In the genomic region with DNA sequence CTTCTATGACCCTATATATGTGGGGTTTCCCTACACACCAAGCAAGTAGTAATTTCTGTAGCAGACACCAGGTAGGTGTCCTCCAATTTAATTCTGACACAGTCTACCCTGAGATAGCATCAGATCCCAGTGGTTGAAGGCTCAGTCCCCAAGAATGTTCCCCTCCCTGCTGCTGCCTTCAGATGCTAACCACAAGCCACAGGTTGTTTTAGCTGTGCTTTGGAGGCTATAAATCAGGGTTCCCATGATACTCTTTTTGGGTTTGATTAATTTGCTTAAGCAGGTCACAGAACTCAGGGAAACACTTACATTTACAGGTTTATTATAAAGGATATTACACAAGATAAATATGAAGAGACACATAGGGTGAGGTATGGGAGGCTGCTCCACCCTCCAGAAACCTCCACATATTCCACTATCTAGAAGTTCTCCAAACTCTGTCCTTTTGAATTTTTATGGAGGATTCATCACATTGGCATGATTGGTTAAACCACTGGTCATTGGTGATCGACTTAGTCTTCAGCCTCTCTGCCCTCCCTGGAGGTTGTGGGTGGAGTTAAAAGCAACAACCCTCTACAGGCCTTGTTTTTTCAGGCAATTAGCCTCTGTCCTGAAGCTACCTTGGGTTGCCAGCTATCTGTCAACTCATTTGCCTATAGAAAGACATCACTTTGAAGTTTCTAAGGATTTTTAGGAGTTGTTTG, we compare ENCODE assay signal across 24 cellular contexts. TPM values are rescaled to one million over a fixed set of nuclear protein-coding genes. Genes with fewer than 3 reads are reported as not detected.
DNase-seq lines count a peak whose midpoint lies in the region; ATAC-seq and TF ChIP-seq lines count a peak whose summit lies in the region.
"Had no signal": no experiment of that assay in that cellular context is flagged by ENCODE, and none has a peak within 500 bp of the region (broad histone marks: within the 10 kb centered on the region; RNA-seq: fewer than 3 reads in every experiment).

No MANE protein-coding gene starts in this region.

- no peaks in the 10 kb centered on the region for H3K36me3 Mint-ChIP-seq in HFFc6 (ENCODE audit: low read depth)
- H3K36me3 Mint-ChIP-seq: naive thymus-derived CD4-positive, alpha-beta T cell had no signal

- in situ Hi-C loops in ACHN (cut with HindIII; ENCODE audit: low pct_ligation_motif_present, low pct_unique_long_range_greater_than_20kb, low sequenced_read_pairs) = no loop called here

- DNase-seq in ACHN (peak; percentile 52), HFFc6 (peak; percentile 37), RPMI7951 (ENCODE audit: low read depth) (peak; percentile 47), hepatic stellate cell (ENCODE audit: low spot score) (peak; percentile 1), DMS79 (lab: John Stamatoyannopoulos, UW) (no peak), pons (ENCODE audit: low spot score) (no peak)
- DNase-seq: activated CD4-positive, alpha-beta T cell treated with anti-CD3 and anti-CD28 coated beads, Interleukin-2, amount 10 ng/mL, durations not matched to agents 7 days and 5 days; activated effector memory CD4-positive, alpha-beta T cell treated with Interleukin-2 at 50 U/mL for 16 hours; C1 segment of cervical spinal cord; Calu3; dermis blood vessel endothelial cell; naive thymus-derived CD4-positive, alpha-beta T cell; NCI-H1417 treated with DMSO at 0.1 percent for 48 hours; NCI-H2171; NCI-H774; OCI-M1; ovary; right lobe of liver; T-helper 1 cell had no signal

- no peaks in the 10 kb centered on the region for H3K9me3 Mint-ChIP-seq in HFFc6

- ATAC-seq in GM21515 (IDR thresholded peaks at IDR 0.05; ENCODE audit: unreplicated experiment) (no peak), HG02623 (IDR thresholded peaks at IDR 0.05; ENCODE audit: unreplicated experiment) (no peak)
- ATAC-seq: A549; naive thymus-derived CD4-positive, alpha-beta T cell; right lobe of liver had no signal

- no peak overlapping the region for H3K27ac Mint-ChIP-seq in HFFc6
- H3K27ac Mint-ChIP-seq: activated CD4-positive, alpha-beta T cell treated with anti-CD3 and anti-CD28 coated beads, Interleukin-2, amount 10 ng/mL, durations not matched to agents 7 days and 5 days; naive thymus-derived CD4-positive, alpha-beta T cell had no signal

- H3K27me3 Mint-ChIP-seq in HFFc6 (ENCODE audit: insufficient read depth) = peaks cover 4% of the 10 kb centered on the region
- H3K27me3 Mint-ChIP-seq: activated CD4-positive, alpha-beta T cell treated with anti-CD3 and anti-CD28 coated beads, Interleukin-2, amount 10 ng/mL, durations not matched to agents 7 days and 5 days; naive thymus-derived CD4-positive, alpha-beta T cell had no signal

- H3K4me1 Mint-ChIP-seq in HFFc6 (ENCODE audit: low read depth) = no peaks in the 10 kb centered on the region
- H3K4me1 Mint-ChIP-seq: activated CD4-positive, alpha-beta T cell treated with anti-CD3 and anti-CD28 coated beads, Interleukin-2, amount 10 ng/mL, durations not matched to agents 7 days and 5 days; naive thymus-derived CD4-positive, alpha-beta T cell had no signal

- no peak overlapping the region for H3K4me3 Mint-ChIP-seq in HFFc6
- H3K4me3 Mint-ChIP-seq: activated CD4-positive, alpha-beta T cell treated with anti-CD3 and anti-CD28 coated beads, Interleukin-2, amount 10 ng/mL, durations not matched to agents 7 days and 5 days; naive thymus-derived CD4-positive, alpha-beta T cell had no signal

- TF ChIP-seq CTCF in HFFc6 (IDR thresholded peaks at IDR 0.05) = no peak

RNA-seq across cellular contexts. Expression of gene GRIA2, which starts 50.8 kb away (rescaled TPM):
- not detected for total RNA-seq in HFFc6 (2021; fragmentation: NEBNext Ultra II Directional; extraction: Animal tissue kit (Norgen Biotek cat#: 25700))
- total RNA-seq in RPMI7951 (2014; rRNA removed; shearing (Covaris generic)) = not detected in 2 replicates
- total RNA-seq: activated CD4-positive, alpha-beta T cell treated with anti-CD3 and anti-CD28 coated beads, Interleukin-2, amount 10 ng/mL, durations not matched to agents 7 days and 5 days; Calu3; cardiac muscle cell; dermis blood vessel endothelial cell; MCF 10A; naive thymus-derived CD4-positive, alpha-beta T cell; right lobe of liver had no signal

Comparison
In these comparisons a context has a peak if more than half of its experiments do, and no peak if none do; other contexts are left out.
1. DNase-seq: peak in ACHN (single experiment), HFFc6 (single experiment), RPMI7951 (single experiment) and hepatic stellate cell (single experiment); none in DMS79 (single experiment) and pons (single experiment).